1 cellular context compared by ENCODE assay signal in the genomic region with DNA sequence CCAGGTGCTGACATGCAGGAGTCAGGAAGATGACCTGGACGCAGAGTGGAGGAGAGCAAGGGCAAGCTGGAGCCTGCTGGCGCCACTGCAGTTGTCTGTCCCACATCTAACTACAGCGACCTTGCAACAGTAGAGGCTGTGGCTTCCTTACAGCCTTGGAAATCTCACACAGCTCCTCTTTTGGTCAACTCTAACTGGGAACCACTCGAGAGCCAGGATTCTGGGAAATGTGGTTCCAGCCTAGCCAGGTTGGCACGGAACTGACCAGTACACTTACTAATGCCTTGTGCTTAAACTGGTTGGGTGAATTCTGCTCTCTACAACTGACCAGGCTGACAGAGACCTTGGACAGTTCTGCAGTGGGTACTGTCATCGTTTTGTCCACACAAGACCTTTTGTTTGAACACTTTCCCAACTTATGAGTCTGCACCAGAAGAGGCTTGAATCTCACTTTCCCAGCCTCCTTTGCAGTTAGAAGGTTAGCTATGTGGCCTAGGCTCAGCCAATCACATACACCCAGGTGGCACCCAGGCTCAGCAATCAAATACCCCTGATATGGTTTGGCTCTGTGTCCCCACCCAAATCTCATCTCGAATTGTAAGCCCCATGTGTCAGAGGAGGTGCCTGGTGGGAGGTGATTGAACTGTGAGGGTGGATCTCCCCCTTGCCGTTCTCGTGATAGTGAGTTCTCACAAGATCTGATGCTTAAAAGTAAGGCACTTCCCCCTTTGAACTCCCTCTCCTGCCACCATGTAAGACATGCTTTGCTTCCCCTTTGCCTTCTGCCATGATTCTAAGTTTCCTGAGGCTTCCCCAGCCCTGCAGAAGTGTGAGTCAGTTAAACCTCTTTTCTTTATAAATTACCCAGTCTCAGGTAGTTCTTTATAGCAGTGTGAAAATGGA.
A peak's percentile ranks its signal among the peaks of the same experiment; 100 is the strongest.
TF ChIP-seq lines count a peak whose summit lies in the region.

No MANE protein-coding gene starts in this region.

TF ChIP-seq in HepG2, 621 proteins besides CTCF, POLR2A, EP300 and RAD21 (continued from another document and continues in another):
- TF ChIP-seq, protein P1, sequence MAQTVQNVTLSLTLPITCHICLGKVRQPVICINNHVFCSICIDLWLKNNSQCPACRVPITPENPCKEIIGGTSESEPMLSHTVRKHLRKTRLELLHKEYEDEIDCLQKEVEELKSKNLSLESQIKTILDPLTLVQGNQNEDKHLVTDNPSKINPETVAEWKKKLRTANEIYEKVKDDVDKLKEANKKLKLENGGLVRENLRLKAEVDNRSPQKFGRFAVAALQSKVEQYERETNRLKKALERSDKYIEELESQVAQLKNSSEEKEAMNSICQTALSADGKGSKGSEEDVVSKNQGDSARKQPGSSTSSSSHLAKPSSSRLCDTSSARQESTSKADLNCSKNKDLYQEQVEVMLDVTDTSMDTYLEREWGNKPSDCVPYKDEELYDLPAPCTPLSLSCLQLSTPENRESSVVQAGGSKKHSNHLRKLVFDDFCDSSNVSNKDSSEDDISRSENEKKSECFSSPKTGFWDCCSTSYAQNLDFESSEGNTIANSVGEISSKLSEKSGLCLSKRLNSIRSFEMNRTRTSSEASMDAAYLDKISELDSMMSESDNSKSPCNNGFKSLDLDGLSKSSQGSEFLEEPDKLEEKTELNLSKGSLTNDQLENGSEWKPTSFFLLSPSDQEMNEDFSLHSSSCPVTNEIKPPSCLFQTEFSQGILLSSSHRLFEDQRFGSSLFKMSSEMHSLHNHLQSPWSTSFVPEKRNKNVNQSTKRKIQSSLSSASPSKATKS (CRISPR knock-in tag; IDR thresholded peaks at IDR 0.05), result no peak
- TF ChIP-seq RXRB (CRISPR knock-in tag; IDR thresholded peaks at IDR 0.05; ENCODE audit: borderline replicate concordance) (no peak), TSC22D2 (CRISPR knock-in tag; IDR thresholded peaks at IDR 0.05; ENCODE audit: borderline replicate concordance) (peak; percentile 39; the same call in 1 of the 2 replicates), ZFYVE20 (CRISPR knock-in tag; IDR thresholded peaks at IDR 0.05; ENCODE audit: borderline replicate concordance, low read depth) (no peak), MED8 (CRISPR knock-in tag; IDR thresholded peaks at IDR 0.05; ENCODE audit: insufficient replicate concordance) (no peak), KAT7 (CRISPR knock-in tag; IDR thresholded peaks at IDR 0.05; ENCODE audit: borderline replicate concordance) (no peak), NFIB (CRISPR knock-in tag; IDR thresholded peaks at IDR 0.05; ENCODE audit: borderline replicate concordance) (peak; percentile 89), REPIN1 (CRISPR knock-in tag; IDR thresholded peaks at IDR 0.05; ENCODE audit: borderline replicate concordance, low read depth) (no peak), ZFX (CRISPR knock-in tag; IDR thresholded peaks at IDR 0.05; ENCODE audit: low read depth) (no peak; the same call in 1 of the 2 replicates), POLR2AphosphoS5 (IDR thresholded peaks at IDR 0.05; ENCODE audit: low read depth, low read length) (no peak), NONO (IDR thresholded peaks at IDR 0.05) (no peak), NONO (CRISPR knock-in tag; conservative IDR thresholded peaks at IDR 0.05) (no peak), ZNF253 (CRISPR knock-in tag; IDR thresholded peaks at IDR 0.05; ENCODE audit: borderline replicate concordance) (no peak), RBM39 (IDR thresholded peaks at IDR 0.05; ENCODE audit: low read depth, low read length, poor library complexity, severe bottlenecking) (no peak), IKZF1 (IDR thresholded peaks at IDR 0.05) (no peak), ZNF143 (CRISPR knock-in tag; IDR thresholded peaks at IDR 0.05) (peak; percentile 84), ZNF160 (CRISPR knock-in tag; IDR thresholded peaks at IDR 0.05) (no peak), SMYD3 (CRISPR knock-in tag; IDR thresholded peaks at IDR 0.05) (no peak), EED (CRISPR knock-in tag; IDR thresholded peaks at IDR 0.05) (no peak), ZNF17 (CRISPR knock-in tag; IDR thresholded peaks at IDR 0.05) (no peak), HNRNPUL1 (IDR thresholded peaks at IDR 0.05; ENCODE audit: low read depth, low read length) (no peak), PTBP1 (IDR thresholded peaks at IDR 0.05; ENCODE audit: low read depth, low read length, poor library complexity, severe bottlenecking) (no peak), ZNF652 (CRISPR knock-in tag; IDR thresholded peaks at IDR 0.05; ENCODE audit: borderline replicate concordance, low read depth) (no peak), HNRNPK (IDR thresholded peaks at IDR 0.05; ENCODE audit: low read depth, low read length, poor library complexity, severe bottlenecking) (no peak)
- TF ChIP-seq, protein P2, sequence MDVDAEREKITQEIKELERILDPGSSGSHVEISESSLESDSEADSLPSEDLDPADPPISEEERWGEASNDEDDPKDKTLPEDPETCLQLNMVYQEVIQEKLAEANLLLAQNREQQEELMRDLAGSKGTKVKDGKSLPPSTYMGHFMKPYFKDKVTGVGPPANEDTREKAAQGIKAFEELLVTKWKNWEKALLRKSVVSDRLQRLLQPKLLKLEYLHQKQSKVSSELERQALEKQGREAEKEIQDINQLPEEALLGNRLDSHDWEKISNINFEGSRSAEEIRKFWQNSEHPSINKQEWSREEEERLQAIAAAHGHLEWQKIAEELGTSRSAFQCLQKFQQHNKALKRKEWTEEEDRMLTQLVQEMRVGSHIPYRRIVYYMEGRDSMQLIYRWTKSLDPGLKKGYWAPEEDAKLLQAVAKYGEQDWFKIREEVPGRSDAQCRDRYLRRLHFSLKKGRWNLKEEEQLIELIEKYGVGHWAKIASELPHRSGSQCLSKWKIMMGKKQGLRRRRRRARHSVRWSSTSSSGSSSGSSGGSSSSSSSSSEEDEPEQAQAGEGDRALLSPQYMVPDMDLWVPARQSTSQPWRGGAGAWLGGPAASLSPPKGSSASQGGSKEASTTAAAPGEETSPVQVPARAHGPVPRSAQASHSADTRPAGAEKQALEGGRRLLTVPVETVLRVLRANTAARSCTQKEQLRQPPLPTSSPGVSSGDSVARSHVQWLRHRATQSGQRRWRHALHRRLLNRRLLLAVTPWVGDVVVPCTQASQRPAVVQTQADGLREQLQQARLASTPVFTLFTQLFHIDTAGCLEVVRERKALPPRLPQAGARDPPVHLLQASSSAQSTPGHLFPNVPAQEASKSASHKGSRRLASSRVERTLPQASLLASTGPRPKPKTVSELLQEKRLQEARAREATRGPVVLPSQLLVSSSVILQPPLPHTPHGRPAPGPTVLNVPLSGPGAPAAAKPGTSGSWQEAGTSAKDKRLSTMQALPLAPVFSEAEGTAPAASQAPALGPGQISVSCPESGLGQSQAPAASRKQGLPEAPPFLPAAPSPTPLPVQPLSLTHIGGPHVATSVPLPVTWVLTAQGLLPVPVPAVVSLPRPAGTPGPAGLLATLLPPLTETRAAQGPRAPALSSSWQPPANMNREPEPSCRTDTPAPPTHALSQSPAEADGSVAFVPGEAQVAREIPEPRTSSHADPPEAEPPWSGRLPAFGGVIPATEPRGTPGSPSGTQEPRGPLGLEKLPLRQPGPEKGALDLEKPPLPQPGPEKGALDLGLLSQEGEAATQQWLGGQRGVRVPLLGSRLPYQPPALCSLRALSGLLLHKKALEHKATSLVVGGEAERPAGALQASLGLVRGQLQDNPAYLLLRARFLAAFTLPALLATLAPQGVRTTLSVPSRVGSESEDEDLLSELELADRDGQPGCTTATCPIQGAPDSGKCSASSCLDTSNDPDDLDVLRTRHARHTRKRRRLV (CRISPR knock-in tag; IDR thresholded peaks at IDR 0.05), result no peak
- TF ChIP-seq, protein P3, sequence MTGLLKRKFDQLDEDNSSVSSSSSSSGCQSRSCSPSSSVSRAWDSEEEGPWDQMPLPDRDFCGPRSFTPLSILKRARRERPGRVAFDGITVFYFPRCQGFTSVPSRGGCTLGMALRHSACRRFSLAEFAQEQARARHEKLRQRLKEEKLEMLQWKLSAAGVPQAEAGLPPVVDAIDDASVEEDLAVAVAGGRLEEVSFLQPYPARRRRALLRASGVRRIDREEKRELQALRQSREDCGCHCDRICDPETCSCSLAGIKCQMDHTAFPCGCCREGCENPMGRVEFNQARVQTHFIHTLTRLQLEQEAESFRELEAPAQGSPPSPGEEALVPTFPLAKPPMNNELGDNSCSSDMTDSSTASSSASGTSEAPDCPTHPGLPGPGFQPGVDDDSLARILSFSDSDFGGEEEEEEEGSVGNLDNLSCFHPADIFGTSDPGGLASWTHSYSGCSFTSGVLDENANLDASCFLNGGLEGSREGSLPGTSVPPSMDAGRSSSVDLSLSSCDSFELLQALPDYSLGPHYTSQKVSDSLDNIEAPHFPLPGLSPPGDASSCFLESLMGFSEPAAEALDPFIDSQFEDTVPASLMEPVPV (CRISPR knock-in tag; IDR thresholded peaks at IDR 0.05), result no peak
- TF ChIP-seq, protein P4, sequence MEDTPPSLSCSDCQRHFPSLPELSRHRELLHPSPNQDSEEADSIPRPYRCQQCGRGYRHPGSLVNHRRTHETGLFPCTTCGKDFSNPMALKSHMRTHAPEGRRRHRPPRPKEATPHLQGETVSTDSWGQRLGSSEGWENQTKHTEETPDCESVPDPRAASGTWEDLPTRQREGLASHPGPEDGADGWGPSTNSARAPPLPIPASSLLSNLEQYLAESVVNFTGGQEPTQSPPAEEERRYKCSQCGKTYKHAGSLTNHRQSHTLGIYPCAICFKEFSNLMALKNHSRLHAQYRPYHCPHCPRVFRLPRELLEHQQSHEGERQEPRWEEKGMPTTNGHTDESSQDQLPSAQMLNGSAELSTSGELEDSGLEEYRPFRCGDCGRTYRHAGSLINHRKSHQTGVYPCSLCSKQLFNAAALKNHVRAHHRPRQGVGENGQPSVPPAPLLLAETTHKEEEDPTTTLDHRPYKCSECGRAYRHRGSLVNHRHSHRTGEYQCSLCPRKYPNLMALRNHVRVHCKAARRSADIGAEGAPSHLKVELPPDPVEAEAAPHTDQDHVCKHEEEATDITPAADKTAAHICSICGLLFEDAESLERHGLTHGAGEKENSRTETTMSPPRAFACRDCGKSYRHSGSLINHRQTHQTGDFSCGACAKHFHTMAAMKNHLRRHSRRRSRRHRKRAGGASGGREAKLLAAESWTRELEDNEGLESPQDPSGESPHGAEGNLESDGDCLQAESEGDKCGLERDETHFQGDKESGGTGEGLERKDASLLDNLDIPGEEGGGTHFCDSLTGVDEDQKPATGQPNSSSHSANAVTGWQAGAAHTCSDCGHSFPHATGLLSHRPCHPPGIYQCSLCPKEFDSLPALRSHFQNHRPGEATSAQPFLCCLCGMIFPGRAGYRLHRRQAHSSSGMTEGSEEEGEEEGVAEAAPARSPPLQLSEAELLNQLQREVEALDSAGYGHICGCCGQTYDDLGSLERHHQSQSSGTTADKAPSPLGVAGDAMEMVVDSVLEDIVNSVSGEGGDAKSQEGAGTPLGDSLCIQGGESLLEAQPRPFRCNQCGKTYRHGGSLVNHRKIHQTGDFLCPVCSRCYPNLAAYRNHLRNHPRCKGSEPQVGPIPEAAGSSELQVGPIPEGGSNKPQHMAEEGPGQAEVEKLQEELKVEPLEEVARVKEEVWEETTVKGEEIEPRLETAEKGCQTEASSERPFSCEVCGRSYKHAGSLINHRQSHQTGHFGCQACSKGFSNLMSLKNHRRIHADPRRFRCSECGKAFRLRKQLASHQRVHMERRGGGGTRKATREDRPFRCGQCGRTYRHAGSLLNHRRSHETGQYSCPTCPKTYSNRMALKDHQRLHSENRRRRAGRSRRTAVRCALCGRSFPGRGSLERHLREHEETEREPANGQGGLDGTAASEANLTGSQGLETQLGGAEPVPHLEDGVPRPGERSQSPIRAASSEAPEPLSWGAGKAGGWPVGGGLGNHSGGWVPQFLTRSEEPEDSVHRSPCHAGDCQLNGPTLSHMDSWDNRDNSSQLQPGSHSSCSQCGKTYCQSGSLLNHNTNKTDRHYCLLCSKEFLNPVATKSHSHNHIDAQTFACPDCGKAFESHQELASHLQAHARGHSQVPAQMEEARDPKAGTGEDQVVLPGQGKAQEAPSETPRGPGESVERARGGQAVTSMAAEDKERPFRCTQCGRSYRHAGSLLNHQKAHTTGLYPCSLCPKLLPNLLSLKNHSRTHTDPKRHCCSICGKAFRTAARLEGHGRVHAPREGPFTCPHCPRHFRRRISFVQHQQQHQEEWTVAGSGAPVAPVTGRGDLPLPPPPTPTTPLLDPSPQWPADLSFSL (CRISPR knock-in tag; IDR thresholded peaks at IDR 0.05), result no peak
- TF ChIP-seq, protein P5, sequence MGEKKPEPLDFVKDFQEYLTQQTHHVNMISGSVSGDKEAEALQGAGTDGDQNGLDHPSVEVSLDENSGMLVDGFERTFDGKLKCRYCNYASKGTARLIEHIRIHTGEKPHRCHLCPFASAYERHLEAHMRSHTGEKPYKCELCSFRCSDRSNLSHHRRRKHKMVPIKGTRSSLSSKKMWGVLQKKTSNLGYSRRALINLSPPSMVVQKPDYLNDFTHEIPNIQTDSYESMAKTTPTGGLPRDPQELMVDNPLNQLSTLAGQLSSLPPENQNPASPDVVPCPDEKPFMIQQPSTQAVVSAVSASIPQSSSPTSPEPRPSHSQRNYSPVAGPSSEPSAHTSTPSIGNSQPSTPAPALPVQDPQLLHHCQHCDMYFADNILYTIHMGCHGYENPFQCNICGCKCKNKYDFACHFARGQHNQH (CRISPR knock-in tag; IDR thresholded peaks at IDR 0.05), result peak; percentile 60; the same call in 1 of the 2 replicates
- TF ChIP-seq, protein P6, sequence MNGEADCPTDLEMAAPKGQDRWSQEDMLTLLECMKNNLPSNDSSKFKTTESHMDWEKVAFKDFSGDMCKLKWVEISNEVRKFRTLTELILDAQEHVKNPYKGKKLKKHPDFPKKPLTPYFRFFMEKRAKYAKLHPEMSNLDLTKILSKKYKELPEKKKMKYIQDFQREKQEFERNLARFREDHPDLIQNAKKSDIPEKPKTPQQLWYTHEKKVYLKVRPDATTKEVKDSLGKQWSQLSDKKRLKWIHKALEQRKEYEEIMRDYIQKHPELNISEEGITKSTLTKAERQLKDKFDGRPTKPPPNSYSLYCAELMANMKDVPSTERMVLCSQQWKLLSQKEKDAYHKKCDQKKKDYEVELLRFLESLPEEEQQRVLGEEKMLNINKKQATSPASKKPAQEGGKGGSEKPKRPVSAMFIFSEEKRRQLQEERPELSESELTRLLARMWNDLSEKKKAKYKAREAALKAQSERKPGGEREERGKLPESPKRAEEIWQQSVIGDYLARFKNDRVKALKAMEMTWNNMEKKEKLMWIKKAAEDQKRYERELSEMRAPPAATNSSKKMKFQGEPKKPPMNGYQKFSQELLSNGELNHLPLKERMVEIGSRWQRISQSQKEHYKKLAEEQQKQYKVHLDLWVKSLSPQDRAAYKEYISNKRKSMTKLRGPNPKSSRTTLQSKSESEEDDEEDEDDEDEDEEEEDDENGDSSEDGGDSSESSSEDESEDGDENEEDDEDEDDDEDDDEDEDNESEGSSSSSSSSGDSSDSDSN (CRISPR knock-in tag; IDR thresholded peaks at IDR 0.05), result peak; percentile 65
- TF ChIP-seq, protein P7, sequence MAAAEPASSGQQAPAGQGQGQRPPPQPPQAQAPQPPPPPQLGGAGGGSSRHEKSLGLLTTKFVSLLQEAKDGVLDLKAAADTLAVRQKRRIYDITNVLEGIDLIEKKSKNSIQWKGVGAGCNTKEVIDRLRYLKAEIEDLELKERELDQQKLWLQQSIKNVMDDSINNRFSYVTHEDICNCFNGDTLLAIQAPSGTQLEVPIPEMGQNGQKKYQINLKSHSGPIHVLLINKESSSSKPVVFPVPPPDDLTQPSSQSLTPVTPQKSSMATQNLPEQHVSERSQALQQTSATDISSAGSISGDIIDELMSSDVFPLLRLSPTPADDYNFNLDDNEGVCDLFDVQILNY (CRISPR knock-in tag; conservative IDR thresholded peaks at IDR 0.05), result 0 out of 2 replicates have a peak, but pooled peaks have one; percentile 8
- TF ChIP-seq, protein P8, sequence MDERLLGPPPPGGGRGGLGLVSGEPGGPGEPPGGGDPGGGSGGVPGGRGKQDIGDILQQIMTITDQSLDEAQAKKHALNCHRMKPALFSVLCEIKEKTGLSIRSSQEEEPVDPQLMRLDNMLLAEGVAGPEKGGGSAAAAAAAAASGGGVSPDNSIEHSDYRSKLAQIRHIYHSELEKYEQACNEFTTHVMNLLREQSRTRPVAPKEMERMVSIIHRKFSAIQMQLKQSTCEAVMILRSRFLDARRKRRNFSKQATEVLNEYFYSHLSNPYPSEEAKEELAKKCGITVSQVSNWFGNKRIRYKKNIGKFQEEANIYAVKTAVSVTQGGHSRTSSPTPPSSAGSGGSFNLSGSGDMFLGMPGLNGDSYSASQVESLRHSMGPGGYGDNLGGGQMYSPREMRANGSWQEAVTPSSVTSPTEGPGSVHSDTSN (CRISPR knock-in tag; IDR thresholded peaks at IDR 0.05), result peak; percentile 10; the same call in 1 of the 2 replicates
